Comparison of ENCODE assay signal across 8 cellular contexts in genomic region chr1:236608930-236609726, GRCh38. TPM values are rescaled to one million over a fixed set of nuclear protein-coding genes. Genes with fewer than 3 reads are reported as not detected.
DNase-seq lines count a peak whose midpoint lies in the region; ATAC-seq and TF ChIP-seq lines count a peak whose summit lies in the region.

No MANE protein-coding gene starts in this region.

- peaks cover 37% of the 10 kb centered on the region for H3K27me3 Mint-ChIP-seq in activated naive CD4-positive, alpha-beta T cell treated with anti-CD3 and anti-CD28 coated beads, Interleukin-2, amount 10 ng/mL, durations not matched to agents 7 days and 5 days

- TF ChIP-seq CTCF in VCaP (conservative IDR thresholded peaks at IDR 0.05) = peak; percentile 81
- TF ChIP-seq CTCF in gastrocnemius medialis (IDR thresholded peaks at IDR 0.05 in 4 of 5, conservative IDR thresholded peaks at IDR 0.05 in 1 of 5) = peak; percentile 55 to 75 (median 70)

- no peaks in the 10 kb centered on the region for H3K36me3 Mint-ChIP-seq in activated naive CD4-positive, alpha-beta T cell treated with anti-CD3 and anti-CD28 coated beads, Interleukin-2, amount 10 ng/mL, durations not matched to agents 7 days and 5 days

- in situ Hi-C loops in gastrocnemius medialis (cut with MboI; ENCODE audit: low sequenced_read_pairs in 4 of 4) = loop anchor here in 2 of 4 donors (10.0 kb wide), 1 partner anchor 186 kb away; the partner anchor contains the start of gene MTR (in 2 of the 2)

- H3K4me1 ChIP-seq in gastrocnemius medialis = peaks cover 5 to 6% of the 10 kb centered on the region in 2 donors

- no peak overlapping the region for H3K4me3 Mint-ChIP-seq in activated naive CD4-positive, alpha-beta T cell treated with anti-CD3 and anti-CD28 coated beads, Interleukin-2, amount 10 ng/mL, durations not matched to agents 7 days and 5 days

- no peaks in the 10 kb centered on the region for H3K27me3 ChIP-seq in gastrocnemius medialis

- no peak overlapping the region for H3K27ac ChIP-seq in VCaP
- peak overlapping the region in 3 of 4 donors; percentile 34 to 49 (median 36) for H3K27ac ChIP-seq in gastrocnemius medialis

- intact Hi-C loops in left cardiac atrium (cut with DNase I) (no loop called here), gastrocnemius medialis (cut with DNase I; ENCODE audit: low total_unique reads) (loop anchor here (10.0 kb wide), 1 partner anchor 1104 kb away; the partner anchor contains the start of gene B3GALNT2)

- DNase-seq in activated naive CD4-positive, alpha-beta T cell treated with anti-CD3 and anti-CD28 coated beads, Interleukin-2, amount 10 ng/mL, durations not matched to agents 7 days and 5 days = peak; percentile 33
- DNase-seq in activated naive CD4-positive, alpha-beta T cell (lab: John Stamatoyannopoulos, UW) = no peak
- DNase-seq in NCI-H1092 (lab: John Stamatoyannopoulos, UW) (peak; percentile 67), left cardiac atrium (peak; percentile 54), gastrocnemius medialis (peak; percentile 40 to 66)

- no peaks in the 10 kb centered on the region for H3K36me3 ChIP-seq in gastrocnemius medialis

- H3K4me3 ChIP-seq in gastrocnemius medialis = no peak overlapping the region

- peaks cover 10% of the 10 kb centered on the region for H3K4me1 Mint-ChIP-seq in activated naive CD4-positive, alpha-beta T cell treated with anti-CD3 and anti-CD28 coated beads, Interleukin-2, amount 10 ng/mL, durations not matched to agents 7 days and 5 days

- TF ChIP-seq POLR2A in gastrocnemius medialis (IDR thresholded peaks at IDR 0.05) = no peak

- ATAC-seq in left cardiac atrium (no peak), gastrocnemius medialis (peak in 1 of 2 donors; percentile 31), HG02571 (IDR thresholded peaks at IDR 0.05; ENCODE audit: unreplicated experiment) (no peak), esophagus mucosa (no peak)

- no peaks in the 10 kb centered on the region for H3K9me3 ChIP-seq in gastrocnemius medialis

- no peaks in the 10 kb centered on the region for H3K9me3 Mint-ChIP-seq in activated naive CD4-positive, alpha-beta T cell treated with anti-CD3 and anti-CD28 coated beads, Interleukin-2, amount 10 ng/mL, durations not matched to agents 7 days and 5 days

- no peak overlapping the region for H3K27ac Mint-ChIP-seq in activated naive CD4-positive, alpha-beta T cell treated with anti-CD3 and anti-CD28 coated beads, Interleukin-2, amount 10 ng/mL, durations not matched to agents 7 days and 5 days

- CTCF ChIA-PET in activated naive CD4-positive, alpha-beta T cell treated with anti-CD3 and anti-CD28 coated beads, Interleukin-2, amount 10 ng/mL, durations not matched to agents 7 days and 5 days (lab: Charles Lee) = interaction anchor here (1.0 to 1.2 kb wide), 3 partner anchors 10 to 150 kb away, joined by 3 to 4 read pairs (median 3); no protein-coding TSS in a partner anchor

RNA-seq across cellular contexts. Expression of gene HEATR1, which starts 4.8 kb away (rescaled TPM):
- total RNA-seq in left cardiac atrium (10 to 100 TPM; 13.0 to 17.1 TPM), gastrocnemius medialis (10 to 100 TPM; 11.6 to 17.5 (median 15.8) TPM), esophagus mucosa (25.1 TPM)

Comparison
In these comparisons a context has a peak if more than half of its experiments do, and no peak if none do; other contexts are left out.
1. DNase-seq: peak in activated naive CD4-positive, alpha-beta T cell treated with anti-CD3 and anti-CD28 coated beads, Interleukin-2, amount 10 ng/mL, durations not matched to agents 7 days and 5 days (single experiment), NCI-H1092 (single experiment), left cardiac atrium (single experiment) and gastrocnemius medialis (2 of 2); none in activated naive CD4-positive, alpha-beta T cell (0 of 4).